In the genomic region with DNA sequence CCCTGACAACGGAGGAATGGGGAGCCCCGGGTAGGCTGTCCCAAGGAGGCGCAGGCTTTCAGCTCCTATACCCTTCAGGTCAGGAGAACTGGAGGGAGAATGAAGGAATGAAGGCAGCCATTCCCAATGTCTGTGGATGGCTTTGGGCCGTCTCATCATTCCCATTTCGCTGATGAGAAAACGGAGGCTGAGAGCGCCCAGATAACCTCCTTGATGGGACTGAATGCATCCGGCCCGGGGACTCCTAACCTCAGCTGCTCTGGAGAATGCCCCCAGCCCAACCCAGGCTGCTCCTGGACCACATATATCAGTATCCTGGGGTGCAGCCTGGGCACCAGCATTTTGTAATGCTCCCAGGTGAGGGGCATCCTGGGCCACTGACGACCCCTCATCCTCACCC, we compare ENCODE assay signal across 1 cellular context.
TF ChIP-seq lines count a peak whose summit lies in the region.

No MANE protein-coding gene starts in this region.

TF ChIP-seq in IMR-90, 13 proteins besides CTCF, POLR2A, EP300 and RAD21:
- no peak for TF ChIP-seq ELK1 (IDR thresholded peaks at IDR 0.05; ENCODE audit: borderline replicate concordance, low read depth, low read length)
- no peak for TF ChIP-seq RFX5 (IDR thresholded peaks at IDR 0.05; ENCODE audit: low read depth, low read length)
- no peak for TF ChIP-seq CEBPB (IDR thresholded peaks at IDR 0.05; ENCODE audit: low read depth, low read length)
- TF ChIP-seq MAFK (IDR thresholded peaks at IDR 0.05; ENCODE audit: low read depth, low read length): no peak
- TF ChIP-seq MXI1 (IDR thresholded peaks at IDR 0.05; ENCODE audit: borderline replicate concordance, low read depth, low read length): no peak
- TF ChIP-seq BHLHE40 (IDR thresholded peaks at IDR 0.05; ENCODE audit: low read depth, low read length): no peak
- TF ChIP-seq CHD1 (IDR thresholded peaks at IDR 0.05; ENCODE audit: low read depth, low read length): no peak
- TF ChIP-seq USF2 (IDR thresholded peaks at IDR 0.05; ENCODE audit: low read depth, low read length): no peak
- no peak for TF ChIP-seq FOS (IDR thresholded peaks at IDR 0.05; ENCODE audit: low read depth, low read length)
- TF ChIP-seq NFE2L2 (IDR thresholded peaks at IDR 0.05; ENCODE audit: low read depth, low read length): no peak
- TF ChIP-seq RCOR1 (IDR thresholded peaks at IDR 0.05; ENCODE audit: insufficient replicate concordance, low read length): no peak
- TF ChIP-seq MAZ (IDR thresholded peaks at IDR 0.05; ENCODE audit: borderline replicate concordance, low read depth, low read length): no peak
- no peak for TF ChIP-seq SMC3 (IDR thresholded peaks at IDR 0.05; ENCODE audit: low read depth, low read length)
